ENCODE assay signal across 35 cellular contexts in genomic region chr4:74460833-74461232, GRCh38. TPM values are rescaled to one million over a fixed set of nuclear protein-coding genes. Genes with fewer than 3 reads are reported as not detected.
"Had no signal": no experiment of that assay in that cellular context is flagged by ENCODE, and none has a peak within 500 bp of the region (broad histone marks: within the 10 kb centered on the region; RNA-seq: fewer than 3 reads in every experiment).

No MANE protein-coding gene starts in this region.

- DNase-seq: Karpas-422, Kasumi-1, KG1, MG63, MM.1S, MV-4-11, NCI-H1048, NCI-H1092, NCI-H1092 treated with DMSO at 0.1 percent for 48 hours, NCI-H1105, NCI-H1105 treated with DMSO at 0.1 percent for 48 hours, NCI-H1417, NCI-H1417 treated with DMSO at 0.1 percent for 48 hours, NCI-H1436, NCI-H1436 treated with DMSO at 0.1 percent for 48 hours, NCI-H146, NCI-H1694, NCI-H1694 treated with DMSO at 0.1 percent for 48 hours, NCI-H187, NCI-H187 treated with DMSO at 0.1 percent for 48 hours, NCI-H1930, NCI-H2029, NCI-H2029 treated with DMSO at 0.1 percent for 48 hours, NCI-H2081, NCI-H2081 treated with DMSO at 0.1 percent for 48 hours, NCI-H2107, NCI-H2171, NCI-H2171 treated with DMSO at 0.1 percent for 48 hours, NCI-H2227 treated with DMSO at 0.1 percent for 48 hours, NCI-H226, NCI-H345, NCI-H446, NCI-H446 treated with DMSO at 0.1 percent for 48 hours had no signal

- H3K9me3 ChIP-seq: MG63 had no signal

- H3K36me3 ChIP-seq: MG63 had no signal

- H3K4me2 ChIP-seq: KMS-11 had no signal

- H3K27ac ChIP-seq: KMS-11 had no signal

- H3K4me3 ChIP-seq: MG63 had no signal

- H3K9ac ChIP-seq: KMS-11 had no signal

- H3K27me3 ChIP-seq: MG63 had no signal

RNA-seq across cellular contexts. Expression of gene AREG, which starts 15.9 kb away (rescaled TPM):
- total RNA-seq: M059J had no signal
